Comparison of ENCODE assay signal across 12 cellular contexts in genomic region chr2:169395821-169396374, GRCh38.
"Had no signal": no experiment of that assay in that cellular context is flagged by ENCODE, and none has a peak within 500 bp of the region (broad histone marks: within the 10 kb centered on the region; RNA-seq: fewer than 3 reads in every experiment).

No MANE protein-coding gene starts in this region.

- H3K4me1 ChIP-seq: adrenal gland, left ventricle myocardium inferior had no signal

- H3K9me3 ChIP-seq: adrenal gland, left ventricle myocardium inferior, neutrophil had no signal

- ATAC-seq: esophagus mucosa; naive thymus-derived CD4-positive, alpha-beta T cell; stimulated activated memory B cell treated with anti-CD40 and anti-IgM and Interleukin-4, amounts not matched to agents 10 μg/mL and 1 μg/mL and 100 μg/mL, for 72 hours had no signal

- DNase-seq: activated CD4-positive, alpha-beta memory T cell treated with anti-CD3 and anti-CD28 coated beads, Interleukin-2, amount 10 ng/mL, durations not matched to agents 7 days and 5 days; activated CD4-positive, alpha-beta T cell treated with anti-CD3 and anti-CD28 coated beads for 4 hours; activated effector memory CD4-positive, alpha-beta T cell treated with anti-CD3 and anti-CD28 coated beads, Interleukin-2, amount 50 U/mL, for 16 hours; activated T-cell treated with anti-CD3 and anti-CD28 coated beads, Interleukin-2, amount 50 U/mL, for 24 hours; adrenal gland; kidney; left ventricle myocardium inferior; naive thymus-derived CD4-positive, alpha-beta T cell had no signal

- H3K36me3 ChIP-seq: adrenal gland, cardiac muscle cell, left ventricle myocardium inferior, neutrophil had no signal

- H3K27me3 ChIP-seq: adrenal gland, cardiac muscle cell, neutrophil had no signal

- H3K4me3 ChIP-seq: adrenal gland, cardiac muscle cell, left ventricle myocardium inferior had no signal
